7 cellular contexts compared by ENCODE assay signal in the genomic region with DNA sequence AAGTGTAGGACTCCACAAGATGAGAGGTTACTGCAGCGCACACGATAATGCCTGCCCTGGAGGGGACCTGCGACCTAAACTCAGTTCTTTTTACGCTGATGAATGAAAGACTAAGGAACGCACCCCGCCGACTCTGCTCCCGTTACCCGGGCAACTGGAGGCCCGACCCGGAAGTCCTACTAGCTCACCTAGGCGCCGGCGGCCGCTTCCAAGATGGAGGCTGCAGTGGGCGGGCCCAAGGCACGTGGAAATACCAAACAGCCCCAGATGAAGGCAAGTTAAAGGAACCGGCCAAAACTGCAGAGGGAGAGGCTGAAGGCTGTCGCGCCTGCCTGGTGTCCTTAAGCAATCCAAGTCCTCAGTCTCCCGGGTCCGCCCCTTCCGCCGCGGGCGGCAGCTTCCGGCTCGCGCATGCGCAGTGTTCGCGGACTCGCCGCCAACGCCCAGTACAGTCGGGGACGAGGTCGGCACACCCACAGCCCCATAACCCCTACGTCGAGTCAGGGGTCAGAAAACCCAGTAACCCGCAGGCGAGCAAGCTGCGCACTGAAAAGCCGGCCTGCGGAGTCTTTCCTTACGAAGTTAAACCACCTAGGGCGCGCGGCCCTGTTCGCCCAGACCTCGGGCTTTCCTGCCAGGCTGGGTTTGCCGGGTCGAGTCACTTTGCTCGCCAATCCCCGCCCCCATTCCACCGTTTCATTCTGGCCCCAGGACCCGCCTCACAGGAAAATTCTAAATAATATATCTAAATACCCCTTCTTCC. TPM values are rescaled to one million over a fixed set of nuclear protein-coding genes. Genes with fewer than 3 reads are reported as not detected.
DNase-seq lines count a peak whose midpoint lies in the region; ATAC-seq, FAIRE-seq and TF ChIP-seq lines count a peak whose summit lies in the region.

Gene SETD4 (minus strand): TSS at position 368 of the 763 bp plus-strand sequence. CDS start 1,638 bp downstream, outside the sequence.

- peak; percentile 86 for ATAC-seq in GM18505 (IDR thresholded peaks at IDR 0.05; ENCODE audit: unreplicated experiment)
- peak; percentile 85 for ATAC-seq in HG02973 (IDR thresholded peaks at IDR 0.05; ENCODE audit: unreplicated experiment)

- H3K4me1 Mint-ChIP-seq in astrocyte (ENCODE audit: low read depth, unreplicated experiment), result peaks cover 9% of the 10 kb centered on the region

- peaks cover 21% of the 10 kb centered on the region for H3K36me3 ChIP-seq in astrocyte (ENCODE audit: insufficient read depth, low read length)
- no peaks in the 10 kb centered on the region for H3K36me3 ChIP-seq in hepatocyte (replicated peaks; ENCODE audit: insufficient read depth, low read depth)

- WGBS in hepatocyte (ENCODE audit: low lambda C conversion rate, missing lambda C conversion rate), result under 1% methylated on average over 55 of the region's 57 CpGs

- no peaks in the 10 kb centered on the region for H3K9me2 ChIP-seq in hepatocyte (replicated peaks; ENCODE audit: insufficient read depth)

- H3K4me3 Mint-ChIP-seq in astrocyte (ENCODE audit: unreplicated experiment), result peak within 1 kb of the TSS; percentile 95

- peak within 1 kb of the TSS; percentile 95 for H3K27ac Mint-ChIP-seq in astrocyte (ENCODE audit: unreplicated experiment)

- no peaks in the 10 kb centered on the region for H3K9me3 Mint-ChIP-seq in astrocyte (ENCODE audit: unreplicated experiment)

- H3K4me2 ChIP-seq in astrocyte (ENCODE audit: low read length), result peak within 1 kb of the TSS; percentile 88
- H3K4me2 ChIP-seq in hepatocyte, result peak within 1 kb of the TSS; percentile 78

- FAIRE-seq in astrocyte (lab: Jason Lieb, UNC), result no peak

- peak; percentile 88 for DNase-seq in NCI-H2029 (lab: John Stamatoyannopoulos, UW)
- peak; percentile 85 for DNase-seq in T-helper 22 cell (ENCODE audit: low read depth)
- DNase-seq in astrocyte (ENCODE audit: low read depth), result peak; percentile 87
- peak; percentile 95 for DNase-seq in hepatocyte (ENCODE audit: low spot score)
- DNase-seq in retina, result peak; percentile 99

- H3K27ac ChIP-seq in astrocyte (ENCODE audit: low read depth, low read length) (peak within 1 kb of the TSS; percentile 79), hepatocyte (peak within 1 kb of the TSS; percentile 92)

- no peaks in the 10 kb centered on the region for H4K20me1 ChIP-seq in astrocyte (ENCODE audit: insufficient read depth, low read length)
- H4K20me1 ChIP-seq in hepatocyte (ENCODE audit: insufficient read depth, poor library complexity, severe bottlenecking), result no peaks in the 10 kb centered on the region

- H3K9me3 ChIP-seq in astrocyte (ENCODE audit: insufficient read depth, low read depth, low read length) (no peaks in the 10 kb centered on the region), hepatocyte (ENCODE audit: low read depth) (no peaks in the 10 kb centered on the region)

- H3K4me1 ChIP-seq in astrocyte (ENCODE audit: insufficient read depth, low read length), result peaks cover 3% of the 10 kb centered on the region
- peaks cover 11% of the 10 kb centered on the region for H3K4me1 ChIP-seq in hepatocyte (ENCODE audit: insufficient read depth)

- TF ChIP-seq CTCF in astrocyte (IDR thresholded peaks at IDR 0.05; ENCODE audit: insufficient read depth, low read depth, low read length) (no peak), hepatocyte (IDR thresholded peaks at IDR 0.05; ENCODE audit: poor library complexity) (no peak)

- H3K9ac ChIP-seq in astrocyte (ENCODE audit: low read length), result peak within 1 kb of the TSS; percentile 87

- no peaks in the 10 kb centered on the region for H3K27me3 Mint-ChIP-seq in astrocyte (ENCODE audit: low read depth, unreplicated experiment)

- no peaks in the 10 kb centered on the region for H3K27me3 ChIP-seq in astrocyte (ENCODE audit: insufficient read depth, low read length)
- H3K27me3 ChIP-seq in hepatocyte, result no peaks in the 10 kb centered on the region

- H3K4me3 ChIP-seq in astrocyte (ENCODE audit: insufficient read depth, low read depth, low read length), result peak within 1 kb of the TSS; percentile 95
- peak within 1 kb of the TSS; percentile 81 for H3K4me3 ChIP-seq in hepatocyte

- TF ChIP-seq POLR2A in GM18505 (IDR thresholded peaks at IDR 0.05; ENCODE audit: borderline replicate concordance, extremely low read depth, insufficient read depth, insufficient read length), result peak; percentile 92

- H3K79me2 ChIP-seq in astrocyte (ENCODE audit: insufficient read depth, low read length) (peaks cover 16% of the 10 kb centered on the region), hepatocyte (peaks cover 28% of the 10 kb centered on the region)

- H3K36me3 Mint-ChIP-seq in astrocyte (ENCODE audit: low read depth, unreplicated experiment), result peaks cover 11% of the 10 kb centered on the region

- H2AFZ ChIP-seq in astrocyte (ENCODE audit: low read depth, low read length) (peak within 1 kb of the TSS; percentile 89), hepatocyte (peak within 1 kb of the TSS; percentile 47)

RNA-seq across cellular contexts. Expression of gene SETD4, which starts in this region (rescaled TPM):
- total RNA-seq in astrocyte, result 14.8 and 16.0 TPM in 2 replicates
- 16.6 and 20.5 TPM in 2 replicates for total RNA-seq in hepatocyte
- 13.7 and 17.8 TPM in 2 replicates for polyA plus RNA-seq in hepatocyte

Comparison
In these comparisons a context has a peak if more than half of its experiments do, and no peak if none do; other contexts are left out.
1. Peak in every context shown above with its lines: DNase-seq, ATAC-seq, H3K4me3 ChIP-seq and H3K27ac ChIP-seq.